14 cellular contexts compared by ENCODE assay signal in genomic region chr2:172655091-172655837, GRCh38.
DNase-seq lines count a peak whose midpoint lies in the region; ATAC-seq and TF ChIP-seq lines count a peak whose summit lies in the region.
"Had no signal": no experiment of that assay in that cellular context is flagged by ENCODE, and none has a peak within 500 bp of the region (broad histone marks: within the 10 kb centered on the region; RNA-seq: fewer than 3 reads in every experiment).

No MANE protein-coding gene starts in this region.

- H3K27me3 ChIP-seq in hepatocyte, result no peaks in the 10 kb centered on the region
- H3K27me3 ChIP-seq: BE2C, gastroesophageal sphincter had no signal

- no peaks in the 10 kb centered on the region for H4K20me1 ChIP-seq in hepatocyte (ENCODE audit: insufficient read depth, poor library complexity, severe bottlenecking)

- no peaks in the 10 kb centered on the region for H3K36me3 ChIP-seq in hepatocyte (replicated peaks; ENCODE audit: insufficient read depth, low read depth)
- H3K36me3 ChIP-seq: BE2C, gastroesophageal sphincter had no signal

- no peaks in the 10 kb centered on the region for H3K9me2 ChIP-seq in hepatocyte (replicated peaks; ENCODE audit: insufficient read depth)

- H3K79me2 ChIP-seq in hepatocyte, result no peaks in the 10 kb centered on the region

- H3K4me2 ChIP-seq in hepatocyte, result no peak overlapping the region
- H3K4me2 ChIP-seq: KMS-11 had no signal

- H2AFZ ChIP-seq in hepatocyte, result no peak overlapping the region

- 68% methylated on average over 8 of the region's 8 CpGs for whole genome bisulfite sequencing in hepatocyte (ENCODE audit: low lambda C conversion rate, missing lambda C conversion rate)

- H3K4me1 ChIP-seq in hepatocyte (ENCODE audit: insufficient read depth), result no peaks in the 10 kb centered on the region
- H3K4me1 ChIP-seq: BE2C, gastroesophageal sphincter had no signal

- DNase-seq in AG08396 (ENCODE audit: low spot score), result peak; percentile 49
- DNase-seq in HT1080 (ENCODE audit: low read depth), result peak; percentile 94
- peak; percentile 86 for DNase-seq in astrocyte of the cerebellum (ENCODE audit: low read depth)
- no peak for DNase-seq in hepatocyte (ENCODE audit: low spot score)
- DNase-seq in T-helper 1 cell, result no peak
- DNase-seq in medulla oblongata (ENCODE audit: extremely low spot score), result no peak
- DNase-seq: activated T-cell treated with anti-CD3 and anti-CD28 coated beads, Interleukin-2, amount 50 U/mL, for 48 hours; amygdala; BE2C; NCI-H510A treated with DMSO at 0.1 percent for 48 hours had no signal

- ATAC-seq in HG02610 (IDR thresholded peaks at IDR 0.05; ENCODE audit: unreplicated experiment), result no peak
- ATAC-seq in activated CD4-positive, CD25-positive, alpha-beta regulatory T cell treated with anti-CD3 and anti-CD28 coated beads, Interleukin-2, amount 50 U/mL, for 24 hours, result no peak
- ATAC-seq: gastroesophageal sphincter had no signal

- H3K4me3 ChIP-seq in astrocyte of the cerebellum (ENCODE audit: low read depth, low read length) (no peak overlapping the region), hepatocyte (no peak overlapping the region)
- H3K4me3 ChIP-seq: gastroesophageal sphincter had no signal

- in situ Hi-C loops in astrocyte of the cerebellum (cut with HindIII; ENCODE audit: low sequenced_read_pairs), result no loop called here

- TF ChIP-seq CTCF in astrocyte of the cerebellum (IDR thresholded peaks at IDR 0.05; ENCODE audit: low read depth, low read length, missing control alignments) (no peak), hepatocyte (IDR thresholded peaks at IDR 0.05; ENCODE audit: poor library complexity) (no peak)

- peak overlapping the region; percentile 27 for H3K27ac ChIP-seq in hepatocyte
- H3K27ac ChIP-seq: gastroesophageal sphincter, KMS-11 had no signal

- H3K9me3 ChIP-seq in hepatocyte (ENCODE audit: low read depth), result no peaks in the 10 kb centered on the region
- H3K9me3 ChIP-seq: BE2C had no signal

Comparison
In these comparisons a context has a peak if more than half of its experiments do, and no peak if none do; other contexts are left out.
1. DNase-seq: peak in AG08396 (single experiment), HT1080 (single experiment) and astrocyte of the cerebellum (single experiment); none in hepatocyte (single experiment), T-helper 1 cell (0 of 5) and medulla oblongata (single experiment).